23 cellular contexts compared by ENCODE assay signal in genomic region chr17:42538482-42538881, GRCh38. TPM values are rescaled to one million over a fixed set of nuclear protein-coding genes. Genes with fewer than 3 reads are reported as not detected.
DNase-seq lines count a peak whose midpoint lies in the region; ATAC-seq and TF ChIP-seq lines count a peak whose summit lies in the region.
"Had no signal": no experiment of that assay in that cellular context is flagged by ENCODE, and none has a peak within 500 bp of the region (broad histone marks: within the 10 kb centered on the region; RNA-seq: fewer than 3 reads in every experiment).

No MANE protein-coding gene starts in this region.

- peaks cover 5% of the 10 kb centered on the region for H3K36me3 ChIP-seq in mammary epithelial cell (ENCODE audit: insufficient read depth, low read length)
- peaks cover 0 to 54% of the 10 kb centered on the region in 2 donors for H3K36me3 ChIP-seq in psoas muscle (ENCODE audit: insufficient read depth in 1 of 2, low read depth in 1 of 2)

- no peaks in the 10 kb centered on the region for H4K20me1 ChIP-seq in mammary epithelial cell (ENCODE audit: insufficient read depth, low read length)

- intact Hi-C loops in MCF 10A (cut with micrococcal nuclease): no loop called here
- intact Hi-C loops in mammary epithelial cell (cut with micrococcal nuclease): no loop called here
- intact Hi-C loops in psoas muscle (cut with DNase I): no loop called here

- H3K27me3 ChIP-seq in mammary epithelial cell (ENCODE audit: insufficient read depth, low read length): no peaks in the 10 kb centered on the region
- H3K27me3 ChIP-seq in psoas muscle (ENCODE audit: insufficient read depth in 3 of 3, low read length in 2 of 3): no peaks in the 10 kb centered on the region
- H3K27me3 ChIP-seq: SJCRH30 had no signal

- CTCF ChIA-PET in MCF 10A (lab: Yijun Ruan, JAX) (interaction anchor here (0.6 to 1.0 kb wide), 3 partner anchors 13 to 471 kb away, joined by 3 to 5 read pairs (median 4); no protein-coding TSS in a partner anchor), mammary epithelial cell (lab: Charles Lee; ENCODE audit: low non-redundant PET) (no interaction called here), RWPE1 (lab: Yijun Ruan, JAX) (no interaction called here)

- DNase-seq in MCF 10A (ENCODE audit: unreplicated experiment) (no peak), mammary epithelial cell (no peak), RWPE1 (ENCODE audit: low spot score) (no peak), mesothelial cell of epicardium (ENCODE audit: low spot score in 2 of 2, unreplicated experiment in 2 of 2) (no peak), psoas muscle (peak in 1 of 2 donors; percentile 50), NCI-H2227 (lab: John Stamatoyannopoulos, UW; ENCODE audit: unreplicated experiment) (no peak)
- DNase-seq: AML-193, COR-L47, GF-D8, GM23248, NCI-H1105, NCI-H1694, NCI-H2227 treated with DMSO at 0.1 percent for 48 hours, NCI-H510A treated with DMSO at 0.1 percent for 48 hours, NCI-H774, PC-3, RPMI8226, SJCRH30 had no signal

- H3K9me3 Mint-ChIP-seq in MCF 10A (ENCODE audit: unreplicated experiment): no peaks in the 10 kb centered on the region
- H3K9me3 Mint-ChIP-seq in mesothelial cell of epicardium: no peaks in the 10 kb centered on the region
- H3K9me3 Mint-ChIP-seq: CD14-positive monocyte, IgD-negative memory B cell had no signal

- BruUV-seq in MCF 10A (replicated peaks; lab: Mats Ljungman, UMichigan) (no TSS peak), mammary epithelial cell (replicated peaks; lab: Mats Ljungman, UMichigan) (no TSS peak)

- H3K79me2 ChIP-seq in mammary epithelial cell (ENCODE audit: insufficient read depth, low read length): peaks cover 7% of the 10 kb centered on the region

- H3K9me3 ChIP-seq in mammary epithelial cell (replicated peaks; ENCODE audit: insufficient read depth, low read length) (no peaks in the 10 kb centered on the region), psoas muscle (no peaks in the 10 kb centered on the region)
- H3K9me3 ChIP-seq: SJCRH30 had no signal

- no peak overlapping the region for H3K27ac ChIP-seq in mammary epithelial cell (ENCODE audit: insufficient read depth, low read depth, low read length)
- peak overlapping the region; percentile 91 for H3K27ac ChIP-seq in RWPE1
- peak overlapping the region; percentile 92 for H3K27ac ChIP-seq in psoas muscle
- H3K27ac ChIP-seq: GM23248 had no signal

- H3K4me2 ChIP-seq in mammary epithelial cell (ENCODE audit: insufficient read depth, low read depth, low read length): no peak overlapping the region

- H3K4me1 ChIP-seq in mammary epithelial cell (ENCODE audit: insufficient read depth, low read length): peaks cover 22% of the 10 kb centered on the region
- H3K4me1 ChIP-seq in psoas muscle: peaks cover 27% of the 10 kb centered on the region

- 95% methylated on average over 13 of the region's 14 CpGs for WGBS in mammary epithelial cell (ENCODE audit: low coverage, missing lambda C conversion rate)
- WGBS in psoas muscle, 3 donors: 94 to 97% (median 94%) methylated on average over 14 of the region's 14 CpGs

- H3K4me1 Mint-ChIP-seq in MCF 10A (ENCODE audit: insufficient read depth, unreplicated experiment): peaks cover 24% of the 10 kb centered on the region
- H3K4me1 Mint-ChIP-seq in mesothelial cell of epicardium: peaks cover 20% of the 10 kb centered on the region

- dilution Hi-C loops in mammary epithelial cell (cut with HindIII; ENCODE audit: low sequenced_read_pairs): no loop called here

- H3K27me3 Mint-ChIP-seq in MCF 10A (ENCODE audit: insufficient read depth, unreplicated experiment) (no peaks in the 10 kb centered on the region), mesothelial cell of epicardium (ENCODE audit: low read depth) (no peaks in the 10 kb centered on the region)
- H3K27me3 Mint-ChIP-seq: IgD-negative memory B cell had no signal

- POLR2A ChIA-PET in MCF 10A (lab: Yijun Ruan, JAX): interaction anchor here (0.6 to 0.7 kb wide), 2 partner anchors 9 to 13 kb away, joined by 3 to 4 read pairs; no protein-coding TSS in a partner anchor
- POLR2A ChIA-PET in RWPE1 (lab: Yijun Ruan, JAX; ENCODE audit: low non-redundant PET): interaction anchor here (0.5 to 0.7 kb wide), 2 partner anchors 16 to 224 kb away, joined by 6 to 10 read pairs; no protein-coding TSS in a partner anchor

- H3K4me3 ChIP-seq in mammary epithelial cell (replicated peaks in 1 of 3; ENCODE audit: insufficient read depth in 1 of 3, low read depth in 2 of 3, low read length in 3 of 3) (no peak overlapping the region), psoas muscle (no peak overlapping the region)
- H3K4me3 ChIP-seq: GM23248, SJCRH30 had no signal

- no peak overlapping the region for H2AFZ ChIP-seq in mammary epithelial cell (ENCODE audit: low read depth, low read length)
- H2AFZ ChIP-seq: GM23248 had no signal

- TF ChIP-seq CTCF in MCF 10A (IDR thresholded peaks at IDR 0.05; ENCODE audit: unreplicated experiment) (no peak), mammary epithelial cell (conservative IDR thresholded peaks at IDR 0.05 in 1 of 2, IDR thresholded peaks at IDR 0.05 in 1 of 2; ENCODE audit: extremely low read depth in 1 of 2, insufficient read depth in 1 of 2, low read depth in 1 of 2, low read length in 2 of 2) (no peak), RWPE1 (conservative IDR thresholded peaks at IDR 0.05; ENCODE audit: low read depth) (no peak), mesothelial cell of epicardium (IDR thresholded peaks at IDR 0.05; ENCODE audit: unreplicated experiment) (no peak), psoas muscle (IDR thresholded peaks at IDR 0.05) (no peak)

- no peak for ATAC-seq in psoas muscle
- no peak for ATAC-seq in activated CD4-positive, CD25-positive, alpha-beta regulatory T cell treated with anti-CD3 and anti-CD28 coated beads, Interleukin-2, amount 50 U/mL, for 24 hours
- ATAC-seq in GM18870 (IDR thresholded peaks at IDR 0.05; ENCODE audit: unreplicated experiment): no peak
- ATAC-seq: HCT116, PC-3 had no signal

- H3K36me3 Mint-ChIP-seq in MCF 10A (ENCODE audit: insufficient read depth, unreplicated experiment): peaks cover 37% of the 10 kb centered on the region
- H3K36me3 Mint-ChIP-seq in mesothelial cell of epicardium: peaks cover 19% of the 10 kb centered on the region
- H3K36me3 Mint-ChIP-seq: IgD-negative memory B cell had no signal

- in situ Hi-C loops in mammary epithelial cell (cut with MboI; ENCODE audit: low sequenced_read_pairs in 2 of 2): no loop called here

- peak overlapping the region; percentile 81 for H3K4me3 Mint-ChIP-seq in MCF 10A (ENCODE audit: unreplicated experiment)
- H3K4me3 Mint-ChIP-seq in mesothelial cell of epicardium: peak overlapping the region; percentile 59
- H3K4me3 Mint-ChIP-seq: CD14-positive monocyte had no signal

- H3K27ac Mint-ChIP-seq in MCF 10A (ENCODE audit: low read depth, unreplicated experiment) (no peak overlapping the region), mesothelial cell of epicardium (no peak overlapping the region)

- no peak overlapping the region for H3K9ac ChIP-seq in mammary epithelial cell (ENCODE audit: insufficient read depth, low read length)
- H3K9ac ChIP-seq: GM23248 had no signal

RNA-seq across cellular contexts. Expression of gene NAGLU, which starts 2.4 kb away (rescaled TPM):
- total RNA-seq in MCF 10A (2022) (21.0 and 29.5 TPM in 2 replicates), mammary epithelial cell (10 to 100 TPM; 22.7 to 25.2 TPM), mesothelial cell of epicardium (31.0 to 31.9 TPM (median 31.5 TPM) in 3 replicates), psoas muscle (10 to 100 TPM in 3 of 4 donors, 1 to 10 TPM in 1; 9.1 to 17.8 (median 11.7) TPM)
- polyA plus RNA-seq in mammary epithelial cell (17.5 TPM), psoas muscle (10 to 100 TPM; 16.0 to 18.1 (median 17.5) TPM)
- 28.6 TPM for polyA minus RNA-seq in mammary epithelial cell

RNA-seq across cellular contexts. Expression of gene HSD17B1, which starts 14.2 kb away (rescaled TPM):
- 13.0 and 18.1 TPM in 2 replicates for total RNA-seq in MCF 10A (2022)
- total RNA-seq in mammary epithelial cell: 10 to 100 TPM; 19.3 to 23.8 TPM
- 5.8 TPM for polyA plus RNA-seq in mammary epithelial cell
- 0.16 TPM for polyA minus RNA-seq in mammary epithelial cell
- total RNA-seq in mesothelial cell of epicardium: 1.6 to 3.0 TPM (median 2.2 TPM) in 3 replicates
- 1 to 10 TPM in 1 of 4 donors, under 1 TPM in 3; 0.54 to 1.2 (median 0.72) TPM for total RNA-seq in psoas muscle
- 1 to 10 TPM; 1.3 to 2.1 (median 1.7) TPM for polyA plus RNA-seq in psoas muscle

RNA-seq across cellular contexts. Expression of gene COASY, which starts 23.5 kb away (rescaled TPM):
- total RNA-seq in MCF 10A (2022) (82.6 and 89.2 TPM in 2 replicates), mammary epithelial cell (10 to 100 TPM; 26.0 to 90.1 TPM), mesothelial cell of epicardium (60.7 to 62.0 TPM (median 61.4 TPM) in 3 replicates), psoas muscle (10 to 100 TPM; 31.6 to 45.4 (median 37.0) TPM)
- polyA plus RNA-seq in mammary epithelial cell (61.1 TPM), psoas muscle (100 to 1,000 TPM in 1 of 3 donors, 10 to 100 TPM in 2; 41.0 to 141 (median 73.5) TPM)
- 92.7 TPM for polyA minus RNA-seq in mammary epithelial cell

RNA-seq across cellular contexts. Expression of gene MLX, which starts 28.4 kb away (rescaled TPM):
- total RNA-seq in MCF 10A (2022) (37.3 and 39.6 TPM in 2 replicates), mammary epithelial cell (10 to 100 TPM; 24.5 to 40.4 TPM), mesothelial cell of epicardium (26.1 to 27.8 TPM (median 27.0 TPM) in 3 replicates), psoas muscle (10 to 100 TPM; 45.2 to 67.9 (median 55.2) TPM)
- polyA plus RNA-seq in mammary epithelial cell (49.3 TPM), psoas muscle (100 to 1,000 TPM in 1 of 3 donors, 10 to 100 TPM in 2; 71.0 to 108 (median 89.2) TPM)
- polyA minus RNA-seq in mammary epithelial cell: 26.6 TPM

RNA-seq across cellular contexts. Expression of gene PSMC3IP, which starts 39.0 kb away (rescaled TPM):
- total RNA-seq in MCF 10A (2022) (10.3 and 12.0 TPM in 2 replicates), mammary epithelial cell (10 to 100 TPM in 1 of 2 donors, 1 to 10 TPM in 1; 2.2 to 25.2 TPM), mesothelial cell of epicardium (8.3 to 9.8 TPM (median 9.7 TPM) in 3 replicates), psoas muscle (1 to 10 TPM in 2 of 4 donors, under 1 TPM in 2; 0.26 to 3.3 (median 1.4) TPM)
- polyA plus RNA-seq in mammary epithelial cell (14.4 TPM), psoas muscle (10 to 100 TPM in 1 of 3 donors, 1 to 10 TPM in 2; 3.8 to 13.3 (median 5.3) TPM)
- 8.2 TPM for polyA minus RNA-seq in mammary epithelial cell
- polyA plus RNA-seq: CD14-positive monocyte had no signal
